21 cellular contexts compared by ENCODE assay signal in genomic region chr21:42601656-42602055, GRCh38.
"Had no signal": no experiment of that assay in that cellular context is flagged by ENCODE, and none has a peak within 500 bp of the region (broad histone marks: within the 10 kb centered on the region; RNA-seq: fewer than 3 reads in every experiment).

No MANE protein-coding gene starts in this region.

- ATAC-seq: foreskin keratinocyte, left cardiac atrium, sciatic nerve had no signal

- H3K36me3 ChIP-seq: left ventricle myocardium inferior, spleen, stomach, thoracic aorta, transverse colon had no signal

- H3K4me1 ChIP-seq: foreskin keratinocyte, left ventricle myocardium inferior, spleen, stomach, transverse colon had no signal

- H3K27me3 ChIP-seq: foreskin keratinocyte, stomach, transverse colon had no signal

- H3K4me3 ChIP-seq: coronary artery, left ventricle myocardium inferior, lung, spleen, stomach, thoracic aorta, transverse colon had no signal

- H3K27ac ChIP-seq: coronary artery, foreskin keratinocyte, left ventricle myocardium inferior, spleen, stomach, thoracic aorta, transverse colon had no signal

- DNase-seq: effector CD4-positive, alpha-beta T cell; endodermal cell; erythroblast; immature natural killer cell; left cardiac atrium; left ventricle myocardium inferior; mesenchymal stem cell; naive B cell; spleen; stimulated activated CD4-positive, alpha-beta T cell treated with anti-CD3 and anti-CD28 coated beads, Interleukin-15, amount 100 ng/mL, for 24 hours; stimulated activated CD4-positive, alpha-beta T cell treated with anti-CD3 and anti-CD28 coated beads, Interleukin-1b, Interleukin-23, amount 100 ng/mL, for 48 hours; stimulated activated CD4-positive, alpha-beta T cell treated with anti-CD3 and anti-CD28 coated beads, Interleukin-4, amount 100 ng/mL, for 4 hours; stimulated activated naive CD4-positive, alpha-beta T cell; stomach; substantia nigra; transverse colon had no signal
